11 cellular contexts compared by ENCODE assay signal in the genomic region with DNA sequence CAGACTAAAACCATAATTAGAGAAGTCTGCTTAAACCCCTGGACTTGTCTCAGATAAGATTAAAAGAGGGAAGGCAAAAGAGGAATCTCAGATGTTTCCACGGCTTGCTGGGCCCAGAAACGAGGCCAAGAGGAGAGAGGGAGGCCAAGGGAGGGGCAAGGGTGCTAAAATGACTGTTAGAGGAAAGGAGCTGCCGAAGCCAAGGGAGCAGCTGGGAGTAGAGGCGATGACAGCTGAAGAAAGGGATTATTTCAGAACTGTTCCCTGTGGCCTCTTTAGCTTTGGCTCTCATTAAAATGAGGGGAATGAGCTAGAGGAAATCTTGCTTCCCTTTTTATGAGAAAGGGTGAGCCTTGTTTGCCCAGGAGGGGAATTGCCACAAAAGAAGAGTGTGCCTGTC.
A peak's percentile ranks its signal among the peaks of the same experiment; 100 is the strongest.
DNase-seq lines count a peak whose midpoint lies in the region; ATAC-seq and TF ChIP-seq lines count a peak whose summit lies in the region.
"Had no signal": no experiment of that assay in that cellular context is flagged by ENCODE, and none has a peak within 500 bp of the region (broad histone marks: within the 10 kb centered on the region; RNA-seq: fewer than 3 reads in every experiment).

No MANE protein-coding gene starts in this region.

- ATAC-seq in foreskin keratinocyte (no peak), HG02885 (IDR thresholded peaks at IDR 0.05; ENCODE audit: poor library complexity, unreplicated experiment) (no peak)

- no peak overlapping the region for H3K27ac ChIP-seq in foreskin keratinocyte
- no peak overlapping the region for H3K27ac ChIP-seq in SK-N-SH (ENCODE audit: low read depth in 2 of 2, low read length in 1 of 2)

- H3K4me3 ChIP-seq in SK-N-SH (ENCODE audit: low read depth in 2 of 2, low read length in 1 of 2): no peak overlapping the region
- H3K4me3 ChIP-seq: dorsolateral prefrontal cortex had no signal

- H3K9ac ChIP-seq in SK-N-SH: no peak overlapping the region

- no peak overlapping the region for H3K4me3 Mint-ChIP-seq in neural crest cell

- no peak overlapping the region for H3K4me2 ChIP-seq in SK-N-SH

- POLR2A ChIA-PET in SK-N-SH (lab: Yijun Ruan, JAX): no interaction called here

- H3K27me3 ChIP-seq in foreskin keratinocyte (no peaks in the 10 kb centered on the region), SK-N-SH (ENCODE audit: insufficient read depth) (no peaks in the 10 kb centered on the region)
- H3K27me3 ChIP-seq: dorsolateral prefrontal cortex had no signal

- H3F3A ChIP-seq in SK-N-SH (replicated peaks; ENCODE audit: insufficient read depth): peaks cover 3% of the 10 kb centered on the region

- no peak for TF ChIP-seq EP300 in SK-N-SH (IDR thresholded peaks at IDR 0.05; ENCODE audit: borderline replicate concordance in 1 of 2, low read depth in 1 of 2, low read length in 1 of 2)

- TF ChIP-seq RAD21 in SK-N-SH (IDR thresholded peaks at IDR 0.05; ENCODE audit: low read length): no peak

- no peaks in the 10 kb centered on the region for H3K79me2 ChIP-seq in SK-N-SH (ENCODE audit: insufficient read depth)

- H3K9me3 Mint-ChIP-seq in neural crest cell: no peaks in the 10 kb centered on the region

- no peaks in the 10 kb centered on the region for H4K20me1 ChIP-seq in SK-N-SH (ENCODE audit: insufficient read depth)

- no peaks in the 10 kb centered on the region for H3K27me3 Mint-ChIP-seq in neural crest cell (ENCODE audit: low read depth)

- H3K4me1 ChIP-seq in foreskin keratinocyte (no peaks in the 10 kb centered on the region), SK-N-SH (ENCODE audit: control insufficient read depth in 1 of 2, insufficient read depth in 2 of 2, low read depth in 1 of 2, low read length in 1 of 2) (peaks cover 0 to 6% of the 10 kb centered on the region in 2 experiments; a peak in 1 of 4 replicates)

- H3K36me3 Mint-ChIP-seq in neural crest cell (ENCODE audit: low read depth): peaks cover 2% of the 10 kb centered on the region

- no peaks in the 10 kb centered on the region for H3K9me2 ChIP-seq in SK-N-SH

- CTCF ChIA-PET in SK-N-SH (lab: Yijun Ruan, JAX): no interaction called here

- peaks cover 4% of the 10 kb centered on the region for H3K4me1 Mint-ChIP-seq in neural crest cell

- DNase-seq in DMS79 treated with DMSO at 0.1 percent for 48 hours (lab: John Stamatoyannopoulos, UW): peak; percentile 39
- peak; percentile 76 for DNase-seq in NCI-H146 (lab: John Stamatoyannopoulos, UW)
- peak; percentile 56 for DNase-seq in cerebellum (ENCODE audit: low spot score)
- DNase-seq in neural crest cell (ENCODE audit: low read depth, low spot score): no peak
- no peak for DNase-seq in foreskin keratinocyte
- no peak for DNase-seq in SK-N-SH
- DNase-seq in NCI-H774 (lab: John Stamatoyannopoulos, UW): no peak
- DNase-seq: GOT3, MM.1S had no signal

- WGBS in SK-N-SH (ENCODE audit: low lambda C conversion rate): 79% methylated on average over 4 of the region's 4 CpGs

- no peaks in the 10 kb centered on the region for H3K9me3 ChIP-seq in SK-N-SH

- H3K27ac Mint-ChIP-seq in neural crest cell (ENCODE audit: unreplicated experiment): peak overlapping the region; percentile 29

- no peak for TF ChIP-seq CTCF in neural crest cell (conservative IDR thresholded peaks at IDR 0.05)
- no peak for TF ChIP-seq CTCF in foreskin keratinocyte (conservative IDR thresholded peaks at IDR 0.05)
- TF ChIP-seq CTCF in SK-N-SH (IDR thresholded peaks at IDR 0.05): no peak

- no peak overlapping the region for H2AFZ ChIP-seq in SK-N-SH (ENCODE audit: low read depth)

- H3K36me3 ChIP-seq in SK-N-SH (replicated peaks in 1 of 2; ENCODE audit: control insufficient read depth in 1 of 2, insufficient read depth in 2 of 2, low read length in 1 of 2): no peaks in the 10 kb centered on the region

TF ChIP-seq in SK-N-SH, 30 proteins besides CTCF, POLR2A, EP300 and RAD21:
- TF ChIP-seq GATA2 (CRISPR knock-in tag; IDR thresholded peaks at IDR 0.05) (no peak), REST (IDR thresholded peaks at IDR 0.05; ENCODE audit: low read depth, low read length) (no peak), RCOR1 (IDR thresholded peaks at IDR 0.05; ENCODE audit: low read length) (no peak), MXI1 (IDR thresholded peaks at IDR 0.05; ENCODE audit: low read depth, low read length) (no peak), SMC3 (IDR thresholded peaks at IDR 0.05; ENCODE audit: low read depth, low read length) (no peak), PBX3 (IDR thresholded peaks at IDR 0.05) (no peak), TCF12 (IDR thresholded peaks at IDR 0.05) (no peak), RFX5 (IDR thresholded peaks at IDR 0.05; ENCODE audit: low read length) (no peak), IRF3 (IDR thresholded peaks at IDR 0.05; ENCODE audit: low read depth, low read length) (no peak), FOXJ3 (CRISPR knock-in tag; IDR thresholded peaks at IDR 0.05) (no peak), USF2 (IDR thresholded peaks at IDR 0.05; ENCODE audit: borderline replicate concordance, low read depth, low read length) (no peak)
TF ChIP-seq in SK-N-SH: peak in this region for 0.

Comparison
In these comparisons a context has a peak if more than half of its experiments do, and no peak if none do; other contexts are left out.
1. DNase-seq: peak in DMS79 treated with DMSO at 0.1 percent for 48 hours (single experiment), NCI-H146 (single experiment) and cerebellum (single experiment); none in neural crest cell (single experiment), foreskin keratinocyte (0 of 2), SK-N-SH (single experiment) and NCI-H774 (single experiment).